In the genomic region with DNA sequence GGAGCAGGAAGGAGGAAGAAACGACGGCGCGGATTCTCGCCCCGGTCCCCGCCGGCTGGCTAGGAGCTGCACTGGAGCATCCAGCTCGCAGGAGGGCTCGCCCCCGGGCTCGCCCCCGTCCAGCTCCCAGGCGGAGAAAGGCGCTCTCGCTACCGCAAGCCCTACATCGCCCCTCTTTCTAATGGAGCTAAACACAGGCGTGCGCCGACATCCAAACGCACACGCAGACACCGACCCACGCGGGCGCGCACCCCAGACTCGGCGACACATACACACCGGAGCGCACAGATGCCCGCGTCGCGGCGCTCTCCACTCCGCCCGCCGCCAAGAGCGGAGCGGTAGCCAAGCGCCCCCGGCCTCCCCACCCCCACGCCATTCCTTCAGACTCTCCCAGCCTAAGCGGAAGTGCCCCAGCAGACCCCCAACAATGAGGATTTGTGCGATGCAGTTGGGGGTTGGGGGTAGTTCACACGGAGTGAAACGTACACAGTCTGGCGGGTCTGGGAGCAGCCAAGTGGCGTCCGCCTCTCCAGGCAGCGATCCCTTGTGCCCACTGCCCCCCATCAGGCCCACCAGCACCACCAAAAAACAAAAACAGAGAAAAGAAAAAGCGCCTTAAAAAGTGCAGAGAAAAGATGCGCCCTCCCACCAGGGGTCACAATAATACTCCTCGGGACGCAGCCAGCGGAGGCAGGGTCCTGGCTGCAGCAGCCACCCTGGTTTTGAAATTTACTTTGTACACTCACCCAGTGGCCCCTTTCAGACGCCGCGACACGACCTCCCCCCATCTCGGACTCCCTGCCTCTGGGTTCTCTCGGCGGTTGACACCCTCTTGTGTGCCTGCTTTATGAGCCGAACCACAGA, we compare ENCODE assay signal across 10 cellular contexts. TPM values are rescaled to one million over a fixed set of nuclear protein-coding genes. Genes with fewer than 3 reads are reported as not detected.
DNase-seq lines count a peak whose midpoint lies in the region; ATAC-seq and TF ChIP-seq lines count a peak whose summit lies in the region.
"Had no signal": no experiment of that assay in that cellular context is flagged by ENCODE, and none has a peak within 500 bp of the region (broad histone marks: within the 10 kb centered on the region; RNA-seq: fewer than 3 reads in every experiment).

No MANE protein-coding gene starts in this region.

- H3K4me1 ChIP-seq in mammary epithelial cell (ENCODE audit: insufficient read depth, low read length) (peaks cover 15% of the 10 kb centered on the region), left lung (peaks cover 0 to 17% of the 10 kb centered on the region in 2 donors), aorta (ENCODE audit: control insufficient read depth in 1 of 2, insufficient read depth in 2 of 2, low read length in 2 of 2) (no peaks in the 10 kb centered on the region)

- no peaks in the 10 kb centered on the region for H3K9me3 Mint-ChIP-seq in natural killer cell
- peaks cover 3% of the 10 kb centered on the region for H3K9me3 Mint-ChIP-seq in natural killer cell treated with Interleukin-12 subunit alpha and Interleukin-12 subunit beta and Interleukin-15 and Interleukin-18, amount 100 ng/mL, for 72 hours
- no peaks in the 10 kb centered on the region for H3K9me3 Mint-ChIP-seq in activated naive CD8-positive, alpha-beta T cell treated with anti-CD3 and anti-CD28 coated beads, Interleukin-2, amount 50 U/mL, for 24 hours
- H3K9me3 Mint-ChIP-seq: activated CD4-positive, alpha-beta T cell treated with anti-CD3 and anti-CD28 coated beads, Interleukin-2, amount 10 ng/mL, durations not matched to agents 7 days and 5 days had no signal

- H3K4me2 ChIP-seq in mammary epithelial cell (ENCODE audit: insufficient read depth, low read depth, low read length): peak overlapping the region; percentile 23

- intact Hi-C loops in natural killer cell (cut with micrococcal nuclease) (no loop called here), mammary epithelial cell (cut with micrococcal nuclease) (loop anchor here (5.0 to 10.0 kb wide), 3 partner anchors 402 to 742 kb away; no protein-coding TSS in a partner anchor), left lung (cut with DNase I) (no loop called here), aorta (cut with DNase I) (no loop called here)

- peaks cover 6% of the 10 kb centered on the region for H3K36me3 Mint-ChIP-seq in natural killer cell
- H3K36me3 Mint-ChIP-seq in natural killer cell treated with Interleukin-12 subunit alpha and Interleukin-12 subunit beta and Interleukin-15 and Interleukin-18, amount 100 ng/mL, for 72 hours: no peaks in the 10 kb centered on the region
- H3K36me3 Mint-ChIP-seq in activated naive CD8-positive, alpha-beta T cell treated with anti-CD3 and anti-CD28 coated beads, Interleukin-2, amount 50 U/mL, for 24 hours (ENCODE audit: low read depth): no peaks in the 10 kb centered on the region

- H3K4me1 Mint-ChIP-seq in natural killer cell: no peaks in the 10 kb centered on the region
- H3K4me1 Mint-ChIP-seq in natural killer cell treated with Interleukin-12 subunit alpha and Interleukin-12 subunit beta and Interleukin-15 and Interleukin-18, amount 100 ng/mL, for 72 hours (ENCODE audit: low read depth in 2 of 2): no peaks in the 10 kb centered on the region
- peaks cover 9% of the 10 kb centered on the region for H3K4me1 Mint-ChIP-seq in activated naive CD8-positive, alpha-beta T cell treated with anti-CD3 and anti-CD28 coated beads, Interleukin-2, amount 50 U/mL, for 24 hours

- H3K36me3 ChIP-seq in mammary epithelial cell (ENCODE audit: insufficient read depth, low read length) (no peaks in the 10 kb centered on the region), left lung (no peaks in the 10 kb centered on the region), aorta (ENCODE audit: control insufficient read depth in 1 of 2, insufficient read depth in 2 of 2, low read length in 1 of 2) (no peaks in the 10 kb centered on the region)

- CTCF ChIA-PET in mammary epithelial cell (lab: Charles Lee; ENCODE audit: low non-redundant PET): no interaction called here

- H2AFZ ChIP-seq in mammary epithelial cell (ENCODE audit: low read depth, low read length): no peak overlapping the region

- H3K79me2 ChIP-seq in mammary epithelial cell (ENCODE audit: insufficient read depth, low read length): no peaks in the 10 kb centered on the region

- H3K27me3 ChIP-seq in mammary epithelial cell (ENCODE audit: insufficient read depth, low read length) (peaks cover 51% of the 10 kb centered on the region), left lung (peaks cover 51 to 88% of the 10 kb centered on the region in 2 donors), aorta (ENCODE audit: control insufficient read depth in 1 of 2, insufficient read depth in 2 of 2, low read length in 1 of 2) (peaks cover 0 to 1% of the 10 kb centered on the region in 2 donors)

- peaks cover 44 to 66% of the 10 kb centered on the region in 2 donors for H3K27me3 Mint-ChIP-seq in natural killer cell (ENCODE audit: low read depth in 2 of 2)
- H3K27me3 Mint-ChIP-seq in natural killer cell treated with Interleukin-12 subunit alpha and Interleukin-12 subunit beta and Interleukin-15 and Interleukin-18, amount 100 ng/mL, for 72 hours: peaks cover 39 to 55% of the 10 kb centered on the region in 2 donors
- peaks cover 62% of the 10 kb centered on the region for H3K27me3 Mint-ChIP-seq in activated naive CD8-positive, alpha-beta T cell treated with anti-CD3 and anti-CD28 coated beads, Interleukin-2, amount 50 U/mL, for 24 hours

- dilution Hi-C loops in mammary epithelial cell (cut with HindIII; ENCODE audit: low sequenced_read_pairs): no loop called here

- no peak overlapping the region for H3K27ac Mint-ChIP-seq in natural killer cell
- no peak overlapping the region for H3K27ac Mint-ChIP-seq in natural killer cell treated with Interleukin-12 subunit alpha and Interleukin-12 subunit beta and Interleukin-15 and Interleukin-18, amount 100 ng/mL, for 72 hours
- no peak overlapping the region for H3K27ac Mint-ChIP-seq in activated naive CD8-positive, alpha-beta T cell treated with anti-CD3 and anti-CD28 coated beads, Interleukin-2, amount 50 U/mL, for 24 hours

- H3K27ac ChIP-seq in mammary epithelial cell (ENCODE audit: insufficient read depth, low read depth, low read length) (no peak overlapping the region), left lung (no peak overlapping the region), aorta (ENCODE audit: low read depth in 1 of 2, low read length in 2 of 2) (no peak overlapping the region)

- no TSS peak for BruUV-seq in mammary epithelial cell (replicated peaks; lab: Mats Ljungman, UMichigan)

- H3K9me3 ChIP-seq in mammary epithelial cell (replicated peaks; ENCODE audit: insufficient read depth, low read length): no peaks in the 10 kb centered on the region
- H3K9me3 ChIP-seq in left lung: no peaks in the 10 kb centered on the region
- no peaks in the 10 kb centered on the region for H3K9me3 ChIP-seq in aorta (ENCODE audit: control insufficient read depth, low read length)

- peak overlapping the region; percentile 61 for H3K4me3 Mint-ChIP-seq in natural killer cell
- no peak overlapping the region for H3K4me3 Mint-ChIP-seq in natural killer cell treated with Interleukin-12 subunit alpha and Interleukin-12 subunit beta and Interleukin-15 and Interleukin-18, amount 100 ng/mL, for 72 hours
- no peak overlapping the region for H3K4me3 Mint-ChIP-seq in activated naive CD8-positive, alpha-beta T cell treated with anti-CD3 and anti-CD28 coated beads, Interleukin-2, amount 50 U/mL, for 24 hours
- H3K4me3 Mint-ChIP-seq: activated CD4-positive, alpha-beta T cell treated with anti-CD3 and anti-CD28 coated beads, Interleukin-2, amount 10 ng/mL, durations not matched to agents 7 days and 5 days had no signal

- no peak for DNase-seq in natural killer cell
- no peak for DNase-seq in natural killer cell treated with Interleukin-12 subunit alpha and Interleukin-12 subunit beta and Interleukin-15 and Interleukin-18, amount 100 ng/mL, for 72 hours (ENCODE audit: low spot score)
- DNase-seq in mammary epithelial cell: no peak
- peak in 1 of 2 donors; percentile 61 for DNase-seq in left lung
- no peak for DNase-seq in aorta
- no peak for DNase-seq in activated naive CD8-positive, alpha-beta T cell treated with anti-CD3 and anti-CD28 coated beads, Interleukin-2, amount 50 U/mL, for 24 hours
- DNase-seq in HCEC 1CT: no peak
- DNase-seq in NCI-H446 (lab: John Stamatoyannopoulos, UW): no peak
- DNase-seq: activated CD4-positive, alpha-beta T cell treated with anti-CD3 and anti-CD28 coated beads, Interleukin-2, amount 10 ng/mL, durations not matched to agents 7 days and 5 days had no signal

- H4K20me1 ChIP-seq in mammary epithelial cell (ENCODE audit: insufficient read depth, low read length): no peaks in the 10 kb centered on the region

- WGBS in mammary epithelial cell (ENCODE audit: low coverage, missing lambda C conversion rate): 0% methylated on average over 20 of the region's 66 CpGs
- WGBS in aorta, 2 donors: 1% methylated on average over 63 to 66 of the region's 66 CpGs

- H3K4me3 ChIP-seq in mammary epithelial cell (replicated peaks in 1 of 3; ENCODE audit: insufficient read depth in 1 of 3, low read depth in 2 of 3, low read length in 3 of 3): no peak overlapping the region
- H3K4me3 ChIP-seq in left lung: no peak overlapping the region
- H3K4me3 ChIP-seq in aorta (ENCODE audit: low read length in 2 of 2): no peak overlapping the region
- H3K4me3 ChIP-seq: lung had no signal

- TF ChIP-seq CTCF in natural killer cell (IDR thresholded peaks at IDR 0.05): no peak
- peak in 1 of 2 donors; percentile 4 for TF ChIP-seq CTCF in mammary epithelial cell (conservative IDR thresholded peaks at IDR 0.05 in 1 of 2, IDR thresholded peaks at IDR 0.05 in 1 of 2; ENCODE audit: extremely low read depth in 1 of 2, insufficient read depth in 1 of 2, low read depth in 1 of 2, low read length in 2 of 2)
- no peak for TF ChIP-seq CTCF in left lung (IDR thresholded peaks at IDR 0.05)

- ATAC-seq in natural killer cell (no peak), left lung (peak; percentile 57), aorta (ENCODE audit: low FRiP score) (peak; percentile 42)
- no peak for ATAC-seq in natural killer cell treated with Interleukin-12 subunit alpha and Interleukin-12 subunit beta and Interleukin-15 and Interleukin-18, amount 100 ng/mL, for 72 hours
- no peak for ATAC-seq in activated naive CD8-positive, alpha-beta T cell treated with anti-CD3 and anti-CD28 coated beads, Interleukin-2, amount 50 U/mL, for 24 hours

- in situ Hi-C loops in mammary epithelial cell (cut with MboI; ENCODE audit: low sequenced_read_pairs in 2 of 2): no loop called here

- H3K9ac ChIP-seq in mammary epithelial cell (ENCODE audit: insufficient read depth, low read length): no peak overlapping the region

RNA-seq across cellular contexts. Expression of gene DAB1, which starts 1.4 kb away (rescaled TPM):
- total RNA-seq in natural killer cell (under 1 TPM in 1 of 3 donors, not detected in 2; 0.41 TPM), mammary epithelial cell (not detected), left lung (under 1 TPM; 0.17 to 0.79 TPM), aorta (1 to 10 TPM; 1.2 to 2.6 TPM)
- total RNA-seq in natural killer cell treated with Interleukin-12 subunit alpha and Interleukin-12 subunit beta and Interleukin-15 and Interleukin-18, amount 100 ng/mL, for 72 hours: not detected
- polyA plus RNA-seq in mammary epithelial cell (not detected), aorta (1 to 10 TPM in 1 of 2 donors, under 1 TPM in 1; 0.05 to 2.4 TPM)
- polyA minus RNA-seq in mammary epithelial cell: not detected

Comparison
In these comparisons a context has a peak if more than half of its experiments do, and no peak if none do; other contexts are left out.
1. ATAC-seq: peak in left lung (single experiment) and aorta (single experiment); none in natural killer cell (0 of 3), natural killer cell treated with Interleukin-12 subunit alpha and Interleukin-12 subunit beta and Interleukin-15 and Interleukin-18, amount 100 ng/mL, for 72 hours (0 of 2) and activated naive CD8-positive, alpha-beta T cell treated with anti-CD3 and anti-CD28 coated beads, Interleukin-2, amount 50 U/mL, for 24 hours (single experiment).